ENCODE assay signal across 1 cellular context in genomic region chr15:40055576-40056293, GRCh38.
TF ChIP-seq lines count a peak whose summit lies in the region.

No MANE protein-coding gene starts in this region.

TF ChIP-seq in IMR-90, 13 proteins besides CTCF, POLR2A, EP300 and RAD21:
- TF ChIP-seq FOS (IDR thresholded peaks at IDR 0.05; ENCODE audit: low read depth, low read length) = no peak
- TF ChIP-seq BHLHE40 (IDR thresholded peaks at IDR 0.05; ENCODE audit: low read depth, low read length) = no peak
- no peak for TF ChIP-seq USF2 (IDR thresholded peaks at IDR 0.05; ENCODE audit: low read depth, low read length)
- no peak for TF ChIP-seq RCOR1 (IDR thresholded peaks at IDR 0.05; ENCODE audit: insufficient replicate concordance, low read length)
- no peak for TF ChIP-seq ELK1 (IDR thresholded peaks at IDR 0.05; ENCODE audit: borderline replicate concordance, low read depth, low read length)
- no peak for TF ChIP-seq MAZ (IDR thresholded peaks at IDR 0.05; ENCODE audit: borderline replicate concordance, low read depth, low read length)
- no peak for TF ChIP-seq NFE2L2 (IDR thresholded peaks at IDR 0.05; ENCODE audit: low read depth, low read length)
- no peak for TF ChIP-seq CHD1 (IDR thresholded peaks at IDR 0.05; ENCODE audit: low read depth, low read length)
- no peak for TF ChIP-seq MAFK (IDR thresholded peaks at IDR 0.05; ENCODE audit: low read depth, low read length)
- TF ChIP-seq SMC3 (IDR thresholded peaks at IDR 0.05; ENCODE audit: low read depth, low read length) = no peak
- TF ChIP-seq CEBPB (IDR thresholded peaks at IDR 0.05; ENCODE audit: low read depth, low read length) = no peak
- TF ChIP-seq MXI1 (IDR thresholded peaks at IDR 0.05; ENCODE audit: borderline replicate concordance, low read depth, low read length) = no peak
- no peak for TF ChIP-seq RFX5 (IDR thresholded peaks at IDR 0.05; ENCODE audit: low read depth, low read length)
